ENCODE assay signal across 17 cellular contexts in the genomic region with DNA sequence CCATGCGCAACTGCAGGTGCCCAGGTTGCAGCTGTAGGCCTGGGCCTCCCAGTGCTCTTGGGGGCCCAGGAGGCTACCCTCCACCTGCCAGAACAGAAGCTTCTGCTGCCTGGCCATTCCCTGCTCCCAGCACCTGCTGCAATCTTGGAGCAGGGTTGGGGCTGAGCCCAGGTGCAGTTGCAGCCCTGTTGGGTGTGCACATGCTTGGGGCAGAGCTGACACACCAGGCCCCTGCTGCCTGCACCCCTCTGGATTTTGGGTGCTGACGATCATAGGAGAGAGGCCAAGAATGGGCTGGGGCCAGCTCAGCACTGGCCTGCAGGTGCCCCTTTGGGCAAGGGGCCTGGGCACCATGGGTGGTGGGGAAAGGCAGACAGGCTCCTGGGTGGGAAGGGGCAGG. TPM values are rescaled to one million over a fixed set of nuclear protein-coding genes. Genes with fewer than 3 reads are reported as not detected.
DNase-seq lines count a peak whose midpoint lies in the region; ATAC-seq and TF ChIP-seq lines count a peak whose summit lies in the region.
"Had no signal": no experiment of that assay in that cellular context is flagged by ENCODE, and none has a peak within 500 bp of the region (broad histone marks: within the 10 kb centered on the region; RNA-seq: fewer than 3 reads in every experiment).

No MANE protein-coding gene starts in this region.

- H3K27me3 Mint-ChIP-seq in activated CD8-positive, alpha-beta memory T cell treated with anti-CD3 and anti-CD28 coated beads, Interleukin-2, amount 10 ng/mL, durations not matched to agents 7 days and 5 days, result no peaks in the 10 kb centered on the region
- H3K27me3 Mint-ChIP-seq in CD14-positive monocyte (ENCODE audit: low read depth in 3 of 3), result no peaks in the 10 kb centered on the region

- TF ChIP-seq POLR2A in spleen (IDR thresholded peaks at IDR 0.05), result no peak

- H3K4me3 ChIP-seq in spleen, result no peak overlapping the region
- H3K4me3 ChIP-seq: A549, BLaER1 had no signal

- H3K36me3 ChIP-seq in spleen, result peaks cover 0 to 51% (median 10%) of the 10 kb centered on the region in 6 donors
- H3K36me3 ChIP-seq: BLaER1 had no signal

- WGBS in spleen, 5 donors, result 48 to 100% (median 97%) methylated on average over 1 to 2 of the region's 2 CpGs

- H3K9me3 Mint-ChIP-seq in activated CD8-positive, alpha-beta memory T cell treated with anti-CD3 and anti-CD28 coated beads, Interleukin-2, amount 10 ng/mL, durations not matched to agents 7 days and 5 days (ENCODE audit: low read depth), result peaks cover 13% of the 10 kb centered on the region
- H3K9me3 Mint-ChIP-seq in CD14-positive monocyte, result peaks cover 19 to 39% (median 25%) of the 10 kb centered on the region in 7 donors

- peak; percentile 20 for ATAC-seq in activated CD8-positive, alpha-beta memory T cell treated with anti-CD3 and anti-CD28 coated beads, Interleukin-2, amount 10 ng/mL, durations not matched to agents 7 days and 5 days
- peak; percentile 15 for ATAC-seq in stimulated activated naive CD8-positive, alpha-beta T cell treated with anti-CD3 and anti-CD28 coated beads, Interleukin-15, Interleukin-2, amounts not matched to agents 100 U/mL and 50 U/mL, for 24 hours
- no peak for ATAC-seq in GM21529 (IDR thresholded peaks at IDR 0.05; ENCODE audit: unreplicated experiment)
- ATAC-seq: CD8-positive, alpha-beta T cell had no signal

- H3K4me1 Mint-ChIP-seq in activated CD8-positive, alpha-beta memory T cell treated with anti-CD3 and anti-CD28 coated beads, Interleukin-2, amount 10 ng/mL, durations not matched to agents 7 days and 5 days, result no peaks in the 10 kb centered on the region
- peaks cover 6% of the 10 kb centered on the region for H3K4me1 Mint-ChIP-seq in CD14-positive monocyte

- no peak overlapping the region for H3K4me3 Mint-ChIP-seq in activated CD8-positive, alpha-beta memory T cell treated with anti-CD3 and anti-CD28 coated beads, Interleukin-2, amount 10 ng/mL, durations not matched to agents 7 days and 5 days
- no peak overlapping the region for H3K4me3 Mint-ChIP-seq in CD14-positive monocyte
- H3K4me3 Mint-ChIP-seq: CD8-positive, alpha-beta T cell; H9 had no signal

- H3K27me3 ChIP-seq in spleen (replicated peaks in 1 of 7), result no peaks in the 10 kb centered on the region
- H3K27me3 ChIP-seq: BLaER1 had no signal

- intact Hi-C loops in spleen (cut with DNase I; ENCODE audit: low total_unique reads) (no loop called here), CD14-positive monocyte (cut with micrococcal nuclease) (no loop called here)

- H3K27ac ChIP-seq in spleen, result no peak overlapping the region
- H3K27ac ChIP-seq: 22Rv1, A549, BLaER1 had no signal

- H3K27ac Mint-ChIP-seq in activated CD8-positive, alpha-beta memory T cell treated with anti-CD3 and anti-CD28 coated beads, Interleukin-2, amount 10 ng/mL, durations not matched to agents 7 days and 5 days, result no peak overlapping the region
- no peak overlapping the region for H3K27ac Mint-ChIP-seq in CD14-positive monocyte
- H3K27ac Mint-ChIP-seq: CD8-positive, alpha-beta T cell; H9 had no signal

- peaks cover 0 to 20% (median 12%) of the 10 kb centered on the region in 8 donors for H3K9me3 ChIP-seq in spleen
- H3K9me3 ChIP-seq: A549 had no signal

- CTCF ChIA-PET in activated CD8-positive, alpha-beta memory T cell treated with anti-CD3 and anti-CD28 coated beads, Interleukin-2, amount 10 ng/mL, durations not matched to agents 7 days and 5 days (lab: Charles Lee), result no interaction called here

- H3K4me1 ChIP-seq in spleen, result no peaks in the 10 kb centered on the region
- H3K4me1 ChIP-seq: A549 had no signal

- no peak for DNase-seq in activated CD8-positive, alpha-beta memory T cell treated with anti-CD3 and anti-CD28 coated beads, Interleukin-2, amount 10 ng/mL, durations not matched to agents 7 days and 5 days
- DNase-seq in activated CD8-positive, alpha-beta memory T cell treated with anti-CD3 and anti-CD28 coated beads, Interleukin-2, amount 50 U/mL, for 48 hours, result no peak
- peak; percentile 71 for DNase-seq in spleen
- DNase-seq in stimulated activated naive CD8-positive, alpha-beta T cell treated with anti-CD3 and anti-CD28 coated beads, Interleukin-15, Interleukin-2, amounts not matched to agents 100 U/mL and 50 U/mL, for 24 hours, result no peak
- DNase-seq in kidney tubule cell (ENCODE audit: low spot score), result no peak
- DNase-seq in CD14-positive monocyte (ENCODE audit: low spot score), result no peak
- no peak for DNase-seq in stimulated activated CD4-positive, alpha-beta T cell treated with anti-CD3 and anti-CD28 coated beads, Interleukin-12 subunit alpha, Interleukin-12 subunit beta, amount 100 ng/mL, for 4 hours
- DNase-seq: AML-193; Calu3; CD8-positive, alpha-beta T cell; DMS79 treated with DMSO at 0.1 percent for 48 hours; GF-D8; H9 had no signal

- TF ChIP-seq CTCF in spleen (IDR thresholded peaks at IDR 0.05 in 8 of 11, conservative IDR thresholded peaks at IDR 0.05 in 3 of 11) (no peak), CD14-positive monocyte (IDR thresholded peaks at IDR 0.05) (no peak)

- peaks cover 58% of the 10 kb centered on the region for H3K36me3 Mint-ChIP-seq in activated CD8-positive, alpha-beta memory T cell treated with anti-CD3 and anti-CD28 coated beads, Interleukin-2, amount 10 ng/mL, durations not matched to agents 7 days and 5 days
- H3K36me3 Mint-ChIP-seq in CD14-positive monocyte, result peaks cover 0 to 12% of the 10 kb centered on the region in 2 donors

RNA-seq across cellular contexts. Expression of gene SP140L, which starts 20.5 kb away (rescaled TPM):
- total RNA-seq in activated CD8-positive, alpha-beta memory T cell treated with anti-CD3 and anti-CD28 coated beads, Interleukin-2, amount 10 ng/mL, durations not matched to agents 7 days and 5 days, result 10 to 100 TPM; 61.4 to 84.4 TPM
- total RNA-seq in spleen, result 10 to 100 TPM; 50.3 to 85.7 (median 67.5) TPM
- polyA plus RNA-seq in spleen, result 10 to 100 TPM; 32.0 to 35.1 (median 32.6) TPM
- 1 to 10 TPM; 6.5 to 8.5 TPM for polyA plus RNA-seq in CD14-positive monocyte
